In the genomic region with DNA sequence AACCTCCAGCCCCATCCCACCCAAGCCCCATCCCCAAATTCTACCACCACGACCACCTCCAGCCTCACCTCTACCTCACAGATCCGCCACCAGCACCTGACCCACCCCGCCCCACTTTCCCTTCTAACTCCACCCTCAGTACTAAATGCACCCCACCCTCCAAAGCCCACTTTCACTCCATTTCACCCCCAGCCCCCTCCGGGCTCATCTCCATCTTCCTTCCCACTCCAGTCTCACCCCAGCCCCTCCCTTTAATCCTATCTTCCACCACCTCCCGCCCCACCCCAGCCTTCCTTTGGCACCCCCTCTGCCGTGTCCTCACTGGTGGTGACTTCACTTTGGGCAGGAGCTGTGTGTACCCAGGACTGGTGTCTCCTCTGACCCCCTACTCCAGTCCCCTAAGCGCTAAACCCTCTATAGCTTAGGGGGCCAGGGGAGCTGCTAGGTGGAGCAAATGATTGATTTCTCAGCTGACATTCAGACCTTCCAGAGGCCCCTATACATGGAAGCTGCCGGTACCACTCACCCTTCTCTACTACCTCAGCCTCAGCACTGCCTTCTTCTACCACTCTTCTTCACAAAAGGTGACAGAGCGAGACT, we compare ENCODE assay signal across 3 cellular contexts.
A peak's percentile ranks its signal among the peaks of the same experiment; 100 is the strongest.
TF ChIP-seq lines count a peak whose summit lies in the region.

No MANE protein-coding gene starts in this region.

TF ChIP-seq in HEK293, 187 proteins besides CTCF, POLR2A, EP300 and RAD21:
- TF ChIP-seq ZNF514 (tag by site-specific recombination; IDR thresholded peaks at IDR 0.05), result no peak
- no peak for TF ChIP-seq SP7 (tag by site-specific recombination; IDR thresholded peaks at IDR 0.05)
- TF ChIP-seq, protein P1, sequence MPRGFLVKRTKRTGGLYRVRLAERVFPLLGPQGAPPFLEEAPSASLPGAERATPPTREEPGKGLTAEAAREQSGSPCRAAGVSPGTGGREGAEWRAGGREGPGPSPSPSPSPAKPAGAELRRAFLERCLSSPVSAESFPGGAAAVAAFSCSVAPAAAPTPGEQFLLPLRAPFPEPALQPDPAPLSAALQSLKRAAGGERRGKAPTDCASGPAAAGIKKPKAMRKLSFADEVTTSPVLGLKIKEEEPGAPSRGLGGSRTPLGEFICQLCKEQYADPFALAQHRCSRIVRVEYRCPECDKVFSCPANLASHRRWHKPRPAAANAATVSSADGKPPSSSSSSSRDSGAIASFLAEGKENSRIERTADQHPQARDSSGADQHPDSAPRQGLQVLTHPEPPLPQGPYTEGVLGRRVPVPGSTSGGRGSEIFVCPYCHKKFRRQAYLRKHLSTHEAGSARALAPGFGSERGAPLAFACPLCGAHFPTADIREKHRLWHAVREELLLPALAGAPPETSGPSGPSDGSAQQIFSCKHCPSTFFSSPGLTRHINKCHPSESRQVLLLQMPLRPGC (tag by site-specific recombination; IDR thresholded peaks at IDR 0.05), result no peak
- TF ChIP-seq, protein P2, sequence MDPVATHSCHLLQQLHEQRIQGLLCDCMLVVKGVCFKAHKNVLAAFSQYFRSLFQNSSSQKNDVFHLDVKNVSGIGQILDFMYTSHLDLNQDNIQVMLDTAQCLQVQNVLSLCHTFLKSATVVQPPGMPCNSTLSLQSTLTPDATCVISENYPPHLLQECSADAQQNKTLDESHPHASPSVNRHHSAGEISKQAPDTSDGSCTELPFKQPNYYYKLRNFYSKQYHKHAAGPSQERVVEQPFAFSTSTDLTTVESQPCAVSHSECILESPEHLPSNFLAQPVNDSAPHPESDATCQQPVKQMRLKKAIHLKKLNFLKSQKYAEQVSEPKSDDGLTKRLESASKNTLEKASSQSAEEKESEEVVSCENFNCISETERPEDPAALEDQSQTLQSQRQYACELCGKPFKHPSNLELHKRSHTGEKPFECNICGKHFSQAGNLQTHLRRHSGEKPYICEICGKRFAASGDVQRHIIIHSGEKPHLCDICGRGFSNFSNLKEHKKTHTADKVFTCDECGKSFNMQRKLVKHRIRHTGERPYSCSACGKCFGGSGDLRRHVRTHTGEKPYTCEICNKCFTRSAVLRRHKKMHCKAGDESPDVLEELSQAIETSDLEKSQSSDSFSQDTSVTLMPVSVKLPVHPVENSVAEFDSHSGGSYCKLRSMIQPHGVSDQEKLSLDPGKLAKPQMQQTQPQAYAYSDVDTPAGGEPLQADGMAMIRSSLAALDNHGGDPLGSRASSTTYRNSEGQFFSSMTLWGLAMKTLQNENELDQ (tag by site-specific recombination; IDR thresholded peaks at IDR 0.05; ENCODE audit: low read depth), result no peak
- TF ChIP-seq, protein P3, sequence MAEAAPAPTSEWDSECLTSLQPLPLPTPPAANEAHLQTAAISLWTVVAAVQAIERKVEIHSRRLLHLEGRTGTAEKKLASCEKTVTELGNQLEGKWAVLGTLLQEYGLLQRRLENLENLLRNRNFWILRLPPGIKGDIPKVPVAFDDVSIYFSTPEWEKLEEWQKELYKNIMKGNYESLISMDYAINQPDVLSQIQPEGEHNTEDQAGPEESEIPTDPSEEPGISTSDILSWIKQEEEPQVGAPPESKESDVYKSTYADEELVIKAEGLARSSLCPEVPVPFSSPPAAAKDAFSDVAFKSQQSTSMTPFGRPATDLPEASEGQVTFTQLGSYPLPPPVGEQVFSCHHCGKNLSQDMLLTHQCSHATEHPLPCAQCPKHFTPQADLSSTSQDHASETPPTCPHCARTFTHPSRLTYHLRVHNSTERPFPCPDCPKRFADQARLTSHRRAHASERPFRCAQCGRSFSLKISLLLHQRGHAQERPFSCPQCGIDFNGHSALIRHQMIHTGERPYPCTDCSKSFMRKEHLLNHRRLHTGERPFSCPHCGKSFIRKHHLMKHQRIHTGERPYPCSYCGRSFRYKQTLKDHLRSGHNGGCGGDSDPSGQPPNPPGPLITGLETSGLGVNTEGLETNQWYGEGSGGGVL (tag by site-specific recombination; IDR thresholded peaks at IDR 0.05), result peak; percentile 28; the same call in 1 of the 2 replicates
- no peak for TF ChIP-seq ZSCAN23 (tag by site-specific recombination; IDR thresholded peaks at IDR 0.05)
- TF ChIP-seq, protein P4, sequence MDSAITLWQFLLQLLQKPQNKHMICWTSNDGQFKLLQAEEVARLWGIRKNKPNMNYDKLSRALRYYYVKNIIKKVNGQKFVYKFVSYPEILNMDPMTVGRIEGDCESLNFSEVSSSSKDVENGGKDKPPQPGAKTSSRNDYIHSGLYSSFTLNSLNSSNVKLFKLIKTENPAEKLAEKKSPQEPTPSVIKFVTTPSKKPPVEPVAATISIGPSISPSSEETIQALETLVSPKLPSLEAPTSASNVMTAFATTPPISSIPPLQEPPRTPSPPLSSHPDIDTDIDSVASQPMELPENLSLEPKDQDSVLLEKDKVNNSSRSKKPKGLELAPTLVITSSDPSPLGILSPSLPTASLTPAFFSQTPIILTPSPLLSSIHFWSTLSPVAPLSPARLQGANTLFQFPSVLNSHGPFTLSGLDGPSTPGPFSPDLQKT (IDR thresholded peaks at IDR 0.05; ENCODE audit: borderline replicate concordance, low read depth, low read length), result no peak
TF ChIP-seq in HEK293: peak in this region for 1.

TF ChIP-seq in K562, 482 proteins besides CTCF, POLR2A, EP300 and RAD21:
- TF ChIP-seq, protein P5, sequence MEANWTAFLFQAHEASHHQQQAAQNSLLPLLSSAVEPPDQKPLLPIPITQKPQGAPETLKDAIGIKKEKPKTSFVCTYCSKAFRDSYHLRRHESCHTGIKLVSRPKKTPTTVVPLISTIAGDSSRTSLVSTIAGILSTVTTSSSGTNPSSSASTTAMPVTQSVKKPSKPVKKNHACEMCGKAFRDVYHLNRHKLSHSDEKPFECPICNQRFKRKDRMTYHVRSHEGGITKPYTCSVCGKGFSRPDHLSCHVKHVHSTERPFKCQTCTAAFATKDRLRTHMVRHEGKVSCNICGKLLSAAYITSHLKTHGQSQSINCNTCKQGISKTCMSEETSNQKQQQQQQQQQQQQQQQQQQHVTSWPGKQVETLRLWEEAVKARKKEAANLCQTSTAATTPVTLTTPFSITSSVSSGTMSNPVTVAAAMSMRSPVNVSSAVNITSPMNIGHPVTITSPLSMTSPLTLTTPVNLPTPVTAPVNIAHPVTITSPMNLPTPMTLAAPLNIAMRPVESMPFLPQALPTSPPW (CRISPR knock-in tag; IDR thresholded peaks at IDR 0.05), result 0 out of 2 replicates have a peak, but pooled peaks have one; percentile 11
- TF ChIP-seq, protein P6, sequence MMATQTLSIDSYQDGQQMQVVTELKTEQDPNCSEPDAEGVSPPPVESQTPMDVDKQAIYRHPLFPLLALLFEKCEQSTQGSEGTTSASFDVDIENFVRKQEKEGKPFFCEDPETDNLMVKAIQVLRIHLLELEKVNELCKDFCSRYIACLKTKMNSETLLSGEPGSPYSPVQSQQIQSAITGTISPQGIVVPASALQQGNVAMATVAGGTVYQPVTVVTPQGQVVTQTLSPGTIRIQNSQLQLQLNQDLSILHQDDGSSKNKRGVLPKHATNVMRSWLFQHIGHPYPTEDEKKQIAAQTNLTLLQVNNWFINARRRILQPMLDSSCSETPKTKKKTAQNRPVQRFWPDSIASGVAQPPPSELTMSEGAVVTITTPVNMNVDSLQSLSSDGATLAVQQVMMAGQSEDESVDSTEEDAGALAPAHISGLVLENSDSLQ (IDR thresholded peaks at IDR 0.05), result 0 out of 2 replicates have a peak, but pooled peaks have one; percentile 20
- no peak for TF ChIP-seq FOXJ2 (tag; IDR thresholded peaks at IDR 0.05)

TF ChIP-seq in HepG2, 621 proteins besides CTCF, POLR2A, EP300 and RAD21 (continues in another document):
- TF ChIP-seq PAF1 (CRISPR knock-in tag; IDR thresholded peaks at IDR 0.05), result no peak
- no peak for TF ChIP-seq HNRNPLL (IDR thresholded peaks at IDR 0.05; ENCODE audit: low read depth, low read length, poor library complexity, severe bottlenecking)
- TF ChIP-seq ZNF724P (CRISPR knock-in tag; IDR thresholded peaks at IDR 0.05; ENCODE audit: borderline replicate concordance), result 0 out of 2 replicates have a peak, but pooled peaks have one; percentile 12
- no peak for TF ChIP-seq YEATS2 (CRISPR knock-in tag; IDR thresholded peaks at IDR 0.05; ENCODE audit: borderline replicate concordance)
- TF ChIP-seq GTF2F1 (IDR thresholded peaks at IDR 0.05; ENCODE audit: low read length), result 0 out of 2 replicates have a peak, but pooled peaks have one; percentile 9
- peak; percentile 18 for TF ChIP-seq ASH2L (IDR thresholded peaks at IDR 0.05; ENCODE audit: insufficient read length, low read depth, low read length)
- TF ChIP-seq, protein P7, sequence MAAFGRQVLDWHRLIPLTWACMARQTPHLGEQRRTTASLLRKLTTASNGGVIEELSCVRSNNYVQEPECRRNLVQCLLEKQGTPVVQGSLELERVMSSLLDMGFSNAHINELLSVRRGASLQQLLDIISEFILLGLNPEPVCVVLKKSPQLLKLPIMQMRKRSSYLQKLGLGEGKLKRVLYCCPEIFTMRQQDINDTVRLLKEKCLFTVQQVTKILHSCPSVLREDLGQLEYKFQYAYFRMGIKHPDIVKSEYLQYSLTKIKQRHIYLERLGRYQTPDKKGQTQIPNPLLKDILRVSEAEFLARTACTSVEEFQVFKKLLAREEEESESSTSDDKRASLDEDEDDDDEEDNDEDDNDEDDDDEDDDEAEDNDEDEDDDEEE (CRISPR knock-in tag; IDR thresholded peaks at IDR 0.05), result no peak
- no peak for TF ChIP-seq ATRX (CRISPR knock-in tag; IDR thresholded peaks at IDR 0.05; ENCODE audit: borderline replicate concordance)
- TF ChIP-seq, protein P8, sequence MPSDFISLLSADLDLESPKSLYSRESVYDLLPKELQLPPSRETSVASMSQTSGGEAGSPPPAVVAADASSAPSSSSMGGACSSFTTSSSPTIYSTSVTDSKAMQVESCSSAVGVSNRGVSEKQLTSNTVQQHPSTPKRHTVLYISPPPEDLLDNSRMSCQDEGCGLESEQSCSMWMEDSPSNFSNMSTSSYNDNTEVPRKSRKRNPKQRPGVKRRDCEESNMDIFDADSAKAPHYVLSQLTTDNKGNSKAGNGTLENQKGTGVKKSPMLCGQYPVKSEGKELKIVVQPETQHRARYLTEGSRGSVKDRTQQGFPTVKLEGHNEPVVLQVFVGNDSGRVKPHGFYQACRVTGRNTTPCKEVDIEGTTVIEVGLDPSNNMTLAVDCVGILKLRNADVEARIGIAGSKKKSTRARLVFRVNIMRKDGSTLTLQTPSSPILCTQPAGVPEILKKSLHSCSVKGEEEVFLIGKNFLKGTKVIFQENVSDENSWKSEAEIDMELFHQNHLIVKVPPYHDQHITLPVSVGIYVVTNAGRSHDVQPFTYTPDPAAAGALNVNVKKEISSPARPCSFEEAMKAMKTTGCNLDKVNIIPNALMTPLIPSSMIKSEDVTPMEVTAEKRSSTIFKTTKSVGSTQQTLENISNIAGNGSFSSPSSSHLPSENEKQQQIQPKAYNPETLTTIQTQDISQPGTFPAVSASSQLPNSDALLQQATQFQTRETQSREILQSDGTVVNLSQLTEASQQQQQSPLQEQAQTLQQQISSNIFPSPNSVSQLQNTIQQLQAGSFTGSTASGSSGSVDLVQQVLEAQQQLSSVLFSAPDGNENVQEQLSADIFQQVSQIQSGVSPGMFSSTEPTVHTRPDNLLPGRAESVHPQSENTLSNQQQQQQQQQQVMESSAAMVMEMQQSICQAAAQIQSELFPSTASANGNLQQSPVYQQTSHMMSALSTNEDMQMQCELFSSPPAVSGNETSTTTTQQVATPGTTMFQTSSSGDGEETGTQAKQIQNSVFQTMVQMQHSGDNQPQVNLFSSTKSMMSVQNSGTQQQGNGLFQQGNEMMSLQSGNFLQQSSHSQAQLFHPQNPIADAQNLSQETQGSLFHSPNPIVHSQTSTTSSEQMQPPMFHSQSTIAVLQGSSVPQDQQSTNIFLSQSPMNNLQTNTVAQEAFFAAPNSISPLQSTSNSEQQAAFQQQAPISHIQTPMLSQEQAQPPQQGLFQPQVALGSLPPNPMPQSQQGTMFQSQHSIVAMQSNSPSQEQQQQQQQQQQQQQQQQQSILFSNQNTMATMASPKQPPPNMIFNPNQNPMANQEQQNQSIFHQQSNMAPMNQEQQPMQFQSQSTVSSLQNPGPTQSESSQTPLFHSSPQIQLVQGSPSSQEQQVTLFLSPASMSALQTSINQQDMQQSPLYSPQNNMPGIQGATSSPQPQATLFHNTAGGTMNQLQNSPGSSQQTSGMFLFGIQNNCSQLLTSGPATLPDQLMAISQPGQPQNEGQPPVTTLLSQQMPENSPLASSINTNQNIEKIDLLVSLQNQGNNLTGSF (CRISPR knock-in tag; IDR thresholded peaks at IDR 0.05), result no peak
- TF ChIP-seq ZNF792 (CRISPR knock-in tag; IDR thresholded peaks at IDR 0.05), result no peak
- TF ChIP-seq DPF2 (CRISPR knock-in tag; IDR thresholded peaks at IDR 0.05; ENCODE audit: borderline replicate concordance, low read depth), result no peak
- TF ChIP-seq NR2C2 (CRISPR knock-in tag; IDR thresholded peaks at IDR 0.05; ENCODE audit: borderline replicate concordance), result no peak
- TF ChIP-seq MEF2D (CRISPR knock-in tag; IDR thresholded peaks at IDR 0.05), result no peak
- no peak for TF ChIP-seq ZNF776 (CRISPR knock-in tag; IDR thresholded peaks at IDR 0.05)
- TF ChIP-seq SSRP1 (CRISPR knock-in tag; IDR thresholded peaks at IDR 0.05), result 0 out of 2 replicates have a peak, but pooled peaks have one; percentile 17
- TF ChIP-seq, protein P9, sequence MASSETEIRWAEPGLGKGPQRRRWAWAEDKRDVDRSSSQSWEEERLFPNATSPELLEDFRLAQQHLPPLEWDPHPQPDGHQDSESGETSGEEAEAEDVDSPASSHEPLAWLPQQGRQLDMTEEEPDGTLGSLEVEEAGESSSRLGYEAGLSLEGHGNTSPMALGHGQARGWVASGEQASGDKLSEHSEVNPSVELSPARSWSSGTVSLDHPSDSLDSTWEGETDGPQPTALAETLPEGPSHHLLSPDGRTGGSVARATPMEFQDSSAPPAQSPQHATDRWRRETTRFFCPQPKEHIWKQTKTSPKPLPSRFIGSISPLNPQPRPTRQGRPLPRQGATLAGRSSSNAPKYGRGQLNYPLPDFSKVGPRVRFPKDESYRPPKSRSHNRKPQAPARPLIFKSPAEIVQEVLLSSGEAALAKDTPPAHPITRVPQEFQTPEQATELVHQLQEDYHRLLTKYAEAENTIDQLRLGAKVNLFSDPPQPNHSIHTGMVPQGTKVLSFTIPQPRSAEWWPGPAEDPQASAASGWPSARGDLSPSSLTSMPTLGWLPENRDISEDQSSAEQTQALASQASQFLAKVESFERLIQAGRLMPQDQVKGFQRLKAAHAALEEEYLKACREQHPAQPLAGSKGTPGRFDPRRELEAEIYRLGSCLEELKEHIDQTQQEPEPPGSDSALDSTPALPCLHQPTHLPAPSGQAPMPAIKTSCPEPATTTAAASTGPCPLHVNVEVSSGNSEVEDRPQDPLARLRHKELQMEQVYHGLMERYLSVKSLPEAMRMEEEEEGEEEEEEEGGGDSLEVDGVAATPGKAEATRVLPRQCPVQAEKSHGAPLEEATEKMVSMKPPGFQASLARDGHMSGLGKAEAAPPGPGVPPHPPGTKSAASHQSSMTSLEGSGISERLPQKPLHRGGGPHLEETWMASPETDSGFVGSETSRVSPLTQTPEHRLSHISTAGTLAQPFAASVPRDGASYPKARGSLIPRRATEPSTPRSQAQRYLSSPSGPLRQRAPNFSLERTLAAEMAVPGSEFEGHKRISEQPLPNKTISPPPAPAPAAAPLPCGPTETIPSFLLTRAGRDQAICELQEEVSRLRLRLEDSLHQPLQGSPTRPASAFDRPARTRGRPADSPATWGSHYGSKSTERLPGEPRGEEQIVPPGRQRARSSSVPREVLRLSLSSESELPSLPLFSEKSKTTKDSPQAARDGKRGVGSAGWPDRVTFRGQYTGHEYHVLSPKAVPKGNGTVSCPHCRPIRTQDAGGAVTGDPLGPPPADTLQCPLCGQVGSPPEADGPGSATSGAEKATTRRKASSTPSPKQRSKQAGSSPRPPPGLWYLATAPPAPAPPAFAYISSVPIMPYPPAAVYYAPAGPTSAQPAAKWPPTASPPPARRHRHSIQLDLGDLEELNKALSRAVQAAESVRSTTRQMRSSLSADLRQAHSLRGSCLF (CRISPR knock-in tag; IDR thresholded peaks at IDR 0.05; ENCODE audit: borderline replicate concordance), result no peak
- no peak for TF ChIP-seq DNMT3B (CRISPR knock-in tag; conservative IDR thresholded peaks at IDR 0.05)
- TF ChIP-seq ZNF430 (CRISPR knock-in tag; IDR thresholded peaks at IDR 0.05), result 0 out of 2 replicates have a peak, but pooled peaks have one; percentile 4
- TF ChIP-seq CBX2 (IDR thresholded peaks at IDR 0.05; ENCODE audit: low read depth, low read length), result no peak
- TF ChIP-seq CBX2 (CRISPR knock-in tag; IDR thresholded peaks at IDR 0.05; ENCODE audit: low read depth), result no peak
- TF ChIP-seq PCBP2 (optimal IDR thresholded peaks at IDR 0.05; ENCODE audit: low read depth, low read length, poor library complexity, severe bottlenecking), result peak; percentile 47
